In genomic region chr21:44892536-44893277, GRCh38 we compare ENCODE assay signal across 8 cellular contexts. TPM values are rescaled to one million over a fixed set of nuclear protein-coding genes. Genes with fewer than 3 reads are reported as not detected.
DNase-seq lines count a peak whose midpoint lies in the region; ATAC-seq, FAIRE-seq and TF ChIP-seq lines count a peak whose summit lies in the region.

No MANE protein-coding gene starts in this region.

- POLR2A ChIA-PET in activated B cell treated with CpG ODN at 0.5 μM for 24 hours (lab: Charles Lee), result interaction anchor here (0.6 to 9.0 kb wide), 4 partner anchors 12 to 37 kb away, joined by 3 to 84 read pairs (median 3); partner anchors contain the start of gene PTTG1IP

- peaks cover 41% of the 10 kb centered on the region for H3K36me3 Mint-ChIP-seq in activated B cell treated with CpG ODN at 0.5 μM for 24 hours (ENCODE audit: low read depth)

- peaks cover 0 to 3% of the 10 kb centered on the region in 2 donors for H3K27me3 ChIP-seq in breast epithelium
- no peaks in the 10 kb centered on the region for H3K27me3 ChIP-seq in left lung

- no peak overlapping the region for H3K27ac Mint-ChIP-seq in activated B cell treated with CpG ODN at 0.5 μM for 24 hours

- TF ChIP-seq CTCF in activated B cell treated with CpG ODN at 0.5 μM for 24 hours (IDR thresholded peaks at IDR 0.05), result peak; percentile 98
- peak; percentile 66 to 75 (median 66) for TF ChIP-seq CTCF in breast epithelium (IDR thresholded peaks at IDR 0.05)
- peak; percentile 73 to 91 for TF ChIP-seq CTCF in left lung (IDR thresholded peaks at IDR 0.05)

- H3K4me3 Mint-ChIP-seq in activated B cell treated with CpG ODN at 0.5 μM for 24 hours, result no peak overlapping the region

- no peaks in the 10 kb centered on the region for H3K9me3 ChIP-seq in breast epithelium
- no peaks in the 10 kb centered on the region for H3K9me3 ChIP-seq in left lung

- no peak for TF ChIP-seq POLR2A in GM12891 (IDR thresholded peaks at IDR 0.05; ENCODE audit: low read depth, low read length)
- no peak for TF ChIP-seq POLR2A in breast epithelium (IDR thresholded peaks at IDR 0.05)

- H3K27ac ChIP-seq in breast epithelium, result no peak overlapping the region
- no peak overlapping the region for H3K27ac ChIP-seq in left lung

- H3K9me3 Mint-ChIP-seq in activated B cell treated with CpG ODN at 0.5 μM for 24 hours, result no peaks in the 10 kb centered on the region

- H3K36me3 ChIP-seq in breast epithelium (no peaks in the 10 kb centered on the region), left lung (peaks cover 0 to 94% of the 10 kb centered on the region in 2 donors)

- intact Hi-C loops in activated B cell treated with CpG ODN at 0.5 μM for 24 hours (cut with micrococcal nuclease), result loop anchor here (1.0 to 2.0 kb wide), 5 partner anchors 18 to 236 kb away; partner anchors contain the start of gene UBE2G2
- intact Hi-C loops in breast epithelium (cut with DNase I; ENCODE audit: low total_unique reads), result no loop called here
- intact Hi-C loops in left lung (cut with DNase I), result no loop called here

- ATAC-seq in activated B cell treated with CpG ODN at 0.5 μM for 24 hours (ENCODE audit: low read depth) (peak; percentile 85), left lung (peak; percentile 83), HG02870 (IDR thresholded peaks at IDR 0.05; ENCODE audit: unreplicated experiment) (no peak)

- peaks cover 24% of the 10 kb centered on the region for H3K4me1 Mint-ChIP-seq in activated B cell treated with CpG ODN at 0.5 μM for 24 hours

- peak; percentile 89 for FAIRE-seq in GM12891 (lab: Jason Lieb, UNC)

- CTCF ChIA-PET in activated B cell treated with CpG ODN at 0.5 μM for 24 hours (lab: Charles Lee), result interaction anchor here (0.9 to 7.1 kb wide), 12 partner anchors 9 to 233 kb away, joined by 3 to 97 read pairs (median 4); partner anchors contain the start of genes ITGB2 and PTTG1IP

- no peak overlapping the region for H3K4me3 ChIP-seq in breast epithelium
- no peak overlapping the region for H3K4me3 ChIP-seq in left lung

- H3K27me3 Mint-ChIP-seq in activated B cell treated with CpG ODN at 0.5 μM for 24 hours, result no peaks in the 10 kb centered on the region

- DNase-seq in GM12891 (ENCODE audit: insufficient read length, low spot score), result peak; percentile 84
- peak; percentile 48 for DNase-seq in LoVo (ENCODE audit: low spot score)
- DNase-seq in activated B cell treated with CpG ODN at 0.5 μM for 24 hours, result peak; percentile 73
- DNase-seq in breast epithelium (ENCODE audit: low spot score in 2 of 2), result peak in 1 of 2 donors; percentile 39
- DNase-seq in left lung, result peak; percentile 67 to 93
- DNase-seq in stimulated activated CD8-positive, alpha-beta memory T cell treated with anti-CD3 and anti-CD28 coated beads, Interleukin-15, amount 100 ng/mL, for 4 hours (ENCODE audit: low read depth in 2 of 2), result peak; percentile 54 to 58
- DNase-seq in NCI-H2171 (lab: John Stamatoyannopoulos, UW), result no peak

- H3K4me1 ChIP-seq in breast epithelium (no peaks in the 10 kb centered on the region), left lung (peaks cover 0 to 20% of the 10 kb centered on the region in 2 donors)

TF ChIP-seq in GM12891, 5 proteins besides CTCF, POLR2A, EP300 and RAD21:
- TF ChIP-seq SPI1 (IDR thresholded peaks at IDR 0.05; ENCODE audit: low read depth, low read length) (no peak), TAF1 (IDR thresholded peaks at IDR 0.05; ENCODE audit: low read depth, low read length) (no peak), POLR2AphosphoS5 (IDR thresholded peaks at IDR 0.05; ENCODE audit: low read depth, low read length) (no peak)

RNA-seq across cellular contexts. Expression of gene PTTG1IP, which starts 19.2 kb away (rescaled TPM):
- polyA plus RNA-seq in GM12891 (2012; ENCODE audit: low read depth, missing spikeins), result 26.6 TPM
- total RNA-seq in activated B cell treated with CpG ODN at 0.5 μM for 24 hours (35.3 and 36.6 TPM in 2 replicates), breast epithelium (100 to 1,000 TPM; 187 to 351 (median 272) TPM), left lung (100 to 1,000 TPM; 247 to 263 TPM)

RNA-seq across cellular contexts. Expression of gene ITGB2, which starts 28.0 kb away (rescaled TPM):
- polyA plus RNA-seq in GM12891 (2012; ENCODE audit: low read depth, missing spikeins), result 62.1 TPM
- 124 and 131 TPM in 2 replicates for total RNA-seq in activated B cell treated with CpG ODN at 0.5 μM for 24 hours
- total RNA-seq in breast epithelium, result 100 to 1,000 TPM in 1 of 3 donors, 10 to 100 TPM in 2; 19.7 to 242 (median 92.8) TPM
- total RNA-seq in left lung, result 100 to 1,000 TPM; 185 to 404 TPM

RNA-seq across cellular contexts. Expression of gene SLX9, which starts 47.1 kb away (rescaled TPM):
- 28.2 TPM for polyA plus RNA-seq in GM12891 (2012; ENCODE audit: low read depth, missing spikeins)
- total RNA-seq in activated B cell treated with CpG ODN at 0.5 μM for 24 hours, result 26.0 and 34.7 TPM in 2 replicates
- 10 to 100 TPM; 15.8 to 17.7 (median 17.0) TPM for total RNA-seq in breast epithelium
- 10 to 100 TPM; 16.4 to 29.6 TPM for total RNA-seq in left lung
